In the genomic region with DNA sequence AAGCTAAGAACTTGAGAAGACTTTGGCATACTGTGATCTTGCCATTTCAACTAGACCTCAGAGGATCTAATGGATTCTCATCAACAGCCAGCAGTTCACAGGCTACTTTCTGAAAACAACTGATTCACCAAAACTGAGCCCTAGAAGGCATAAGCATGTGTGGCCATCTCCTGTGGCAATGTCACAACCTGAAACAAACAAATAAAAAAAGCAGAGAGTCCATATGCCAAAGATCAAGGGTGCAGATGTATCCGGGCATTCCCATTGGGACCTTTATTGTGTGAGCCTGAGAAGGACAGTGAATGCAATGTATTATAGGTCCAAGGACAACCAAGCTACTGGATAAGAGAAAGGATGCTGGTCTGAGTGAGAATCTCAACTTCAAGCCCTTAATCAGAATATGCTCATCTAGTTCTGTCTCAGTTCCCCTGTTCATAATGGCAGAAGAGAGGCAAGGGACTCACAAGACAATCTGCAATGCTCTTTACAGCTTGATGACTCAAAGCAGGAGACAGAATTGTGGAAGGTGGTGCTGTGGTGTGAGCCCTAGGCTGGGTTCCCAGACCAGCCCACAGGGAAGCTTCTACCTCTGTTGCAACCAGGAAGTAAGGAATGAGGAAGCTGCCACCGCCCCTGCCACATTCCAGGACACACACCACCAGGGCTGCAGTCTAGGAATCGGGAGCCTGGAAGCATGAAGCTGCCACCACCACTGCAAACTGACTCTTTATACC, we compare ENCODE assay signal across 9 cellular contexts.
DNase-seq lines count a peak whose midpoint lies in the region; ATAC-seq and TF ChIP-seq lines count a peak whose summit lies in the region.
"Had no signal": no experiment of that assay in that cellular context is flagged by ENCODE, and none has a peak within 500 bp of the region (broad histone marks: within the 10 kb centered on the region; RNA-seq: fewer than 3 reads in every experiment).

No MANE protein-coding gene starts in this region.

- peak; percentile 21 for DNase-seq in ELR (ENCODE audit: low read depth)
- peak; percentile 11 for DNase-seq in endothelial cell (ENCODE audit: low spot score)
- DNase-seq in stimulated activated effector memory CD8-positive, alpha-beta T cell treated with anti-CD3 and anti-CD28 coated beads, Interleukin-12 subunit alpha, Interleukin-12 subunit beta, amount 100 ng/mL, for 72 hours (ENCODE audit: low spot score in 2 of 2), result no peak
- DNase-seq in activated CD4-positive, alpha-beta T cell treated with anti-CD3 and anti-CD28 coated beads, Interleukin-2, amount 50 U/mL, for 48 hours, result no peak
- DNase-seq in SHP77 treated with DMSO at 0.1 percent for 48 hours (lab: John Stamatoyannopoulos, UW), result no peak
- no peak for DNase-seq in NCI-H524 (lab: John Stamatoyannopoulos, UW)
- DNase-seq: activated naive CD8-positive, alpha-beta T cell treated with anti-CD3 and anti-CD28 coated beads, Interleukin-2, amount 10 ng/mL, durations not matched to agents 7 days and 5 days had no signal

- no peak overlapping the region for H3K4me3 Mint-ChIP-seq in endothelial cell (ENCODE audit: unreplicated experiment)
- H3K4me3 Mint-ChIP-seq in stimulated activated effector memory CD8-positive, alpha-beta T cell treated with anti-CD3 and anti-CD28 coated beads, Interleukin-12 subunit alpha, Interleukin-12 subunit beta, amount 100 ng/mL, for 72 hours, result no peak overlapping the region
- H3K4me3 Mint-ChIP-seq: activated naive CD8-positive, alpha-beta T cell treated with anti-CD3 and anti-CD28 coated beads, Interleukin-2, amount 10 ng/mL, durations not matched to agents 7 days and 5 days had no signal

- TF ChIP-seq CTCF in endothelial cell (IDR thresholded peaks at IDR 0.05; ENCODE audit: unreplicated experiment), result no peak

- no peaks in the 10 kb centered on the region for H3K9me3 Mint-ChIP-seq in endothelial cell (ENCODE audit: unreplicated experiment)
- no peaks in the 10 kb centered on the region for H3K9me3 Mint-ChIP-seq in stimulated activated effector memory CD8-positive, alpha-beta T cell treated with anti-CD3 and anti-CD28 coated beads, Interleukin-12 subunit alpha, Interleukin-12 subunit beta, amount 100 ng/mL, for 72 hours
- H3K9me3 Mint-ChIP-seq: activated naive CD8-positive, alpha-beta T cell treated with anti-CD3 and anti-CD28 coated beads, Interleukin-2, amount 10 ng/mL, durations not matched to agents 7 days and 5 days had no signal

- peak overlapping the region; percentile 55 for H3K27ac Mint-ChIP-seq in endothelial cell (ENCODE audit: unreplicated experiment)
- no peak overlapping the region for H3K27ac Mint-ChIP-seq in stimulated activated effector memory CD8-positive, alpha-beta T cell treated with anti-CD3 and anti-CD28 coated beads, Interleukin-12 subunit alpha, Interleukin-12 subunit beta, amount 100 ng/mL, for 72 hours
- H3K27ac Mint-ChIP-seq: activated naive CD8-positive, alpha-beta T cell treated with anti-CD3 and anti-CD28 coated beads, Interleukin-2, amount 10 ng/mL, durations not matched to agents 7 days and 5 days had no signal

- H3K36me3 Mint-ChIP-seq in endothelial cell (ENCODE audit: low read depth, unreplicated experiment), result no peaks in the 10 kb centered on the region
- no peaks in the 10 kb centered on the region for H3K36me3 Mint-ChIP-seq in stimulated activated effector memory CD8-positive, alpha-beta T cell treated with anti-CD3 and anti-CD28 coated beads, Interleukin-12 subunit alpha, Interleukin-12 subunit beta, amount 100 ng/mL, for 72 hours
- H3K36me3 Mint-ChIP-seq: activated naive CD8-positive, alpha-beta T cell treated with anti-CD3 and anti-CD28 coated beads, Interleukin-2, amount 10 ng/mL, durations not matched to agents 7 days and 5 days had no signal

- peaks cover 40% of the 10 kb centered on the region for H3K4me1 Mint-ChIP-seq in endothelial cell (ENCODE audit: unreplicated experiment)
- H3K4me1 Mint-ChIP-seq in stimulated activated effector memory CD8-positive, alpha-beta T cell treated with anti-CD3 and anti-CD28 coated beads, Interleukin-12 subunit alpha, Interleukin-12 subunit beta, amount 100 ng/mL, for 72 hours, result no peaks in the 10 kb centered on the region
- H3K4me1 Mint-ChIP-seq: activated naive CD8-positive, alpha-beta T cell treated with anti-CD3 and anti-CD28 coated beads, Interleukin-2, amount 10 ng/mL, durations not matched to agents 7 days and 5 days had no signal

- H3K27me3 Mint-ChIP-seq in endothelial cell (ENCODE audit: unreplicated experiment), result peaks cover 5% of the 10 kb centered on the region

- ATAC-seq in GM21381 (IDR thresholded peaks at IDR 0.05; ENCODE audit: unreplicated experiment) (peak; percentile 94), HG03439 (IDR thresholded peaks at IDR 0.05; ENCODE audit: unreplicated experiment) (peak; percentile 84)
- ATAC-seq in stimulated activated effector memory CD8-positive, alpha-beta T cell treated with anti-CD3 and anti-CD28 coated beads, Interleukin-12 subunit alpha, Interleukin-12 subunit beta, amount 100 ng/mL, for 72 hours, result peak; percentile 55

Comparison
In these comparisons a context has a peak if more than half of its experiments do, and no peak if none do; other contexts are left out.
1. DNase-seq: peak in ELR (single experiment) and endothelial cell (single experiment); none in stimulated activated effector memory CD8-positive, alpha-beta T cell treated with anti-CD3 and anti-CD28 coated beads, Interleukin-12 subunit alpha, Interleukin-12 subunit beta, amount 100 ng/mL, for 72 hours (0 of 2), activated CD4-positive, alpha-beta T cell treated with anti-CD3 and anti-CD28 coated beads, Interleukin-2, amount 50 U/mL, for 48 hours (0 of 2), SHP77 treated with DMSO at 0.1 percent for 48 hours (single experiment) and NCI-H524 (0 of 2).
2. Peak in every context shown above with its lines, with median percentiles within 50 percentile points of each other: ATAC-seq.